ENCODE assay signal across 8 cellular contexts in the genomic region with DNA sequence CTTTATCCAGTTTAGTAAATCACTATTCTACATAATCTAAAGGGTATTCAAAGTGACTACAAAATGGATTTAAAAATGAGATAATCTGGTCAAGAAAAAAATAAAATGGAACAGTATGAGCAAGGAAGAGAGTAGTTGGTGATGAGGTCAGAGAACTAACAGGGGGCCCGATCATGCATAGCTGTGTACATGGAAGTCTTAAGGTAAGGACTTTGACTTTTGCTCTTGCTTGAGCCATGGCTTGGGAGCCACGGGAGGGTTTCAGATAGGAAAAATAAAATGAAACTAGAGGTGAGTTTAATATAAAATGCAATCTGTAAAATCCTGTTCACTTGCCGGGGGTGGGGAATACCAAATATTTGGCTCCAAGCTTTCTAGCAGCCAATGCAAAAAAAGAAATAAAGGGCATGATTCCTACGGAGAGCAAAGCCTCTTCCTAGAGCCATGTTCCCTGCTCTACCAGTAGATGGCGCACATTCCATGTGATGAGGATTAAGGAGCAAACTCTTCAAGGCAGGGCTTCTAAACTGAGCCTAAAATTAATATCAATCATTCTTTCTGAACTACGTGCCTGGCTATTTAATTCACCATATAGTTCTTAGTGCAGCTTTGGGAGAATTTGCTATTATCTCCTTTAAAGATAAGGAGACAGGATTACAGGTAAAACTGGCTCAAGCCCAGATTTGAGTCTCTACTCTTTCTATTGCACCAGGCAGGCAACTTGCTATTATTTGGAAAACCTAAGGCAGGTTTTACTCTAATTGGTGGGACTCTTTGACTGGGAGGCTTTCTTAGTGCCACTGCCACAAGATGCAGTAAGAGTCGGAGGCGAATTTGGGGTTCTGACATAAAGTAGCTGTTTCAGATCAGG. TPM values are rescaled to one million over a fixed set of nuclear protein-coding genes. Genes with fewer than 3 reads are reported as not detected.
A peak's percentile ranks its signal among the peaks of the same experiment; 100 is the strongest.
DNase-seq lines count a peak whose midpoint lies in the region; ATAC-seq and TF ChIP-seq lines count a peak whose summit lies in the region.

No MANE protein-coding gene starts in this region.

- H3K27ac Mint-ChIP-seq in nephron = no peak overlapping the region

- H3K4me3 ChIP-seq in epithelial cell of proximal tubule (ENCODE audit: low read depth, low read length) = no peak overlapping the region

- TF ChIP-seq CTCF in epithelial cell of proximal tubule (conservative IDR thresholded peaks at IDR 0.05; ENCODE audit: low read depth, low read length) = peak; percentile 83
- TF ChIP-seq CTCF in nephron (IDR thresholded peaks at IDR 0.05; ENCODE audit: unreplicated experiment in 3 of 3) = peak; percentile 70 to 72 (median 71)

- no peaks in the 10 kb centered on the region for H3K36me3 Mint-ChIP-seq in nephron (ENCODE audit: low read depth)

- no peaks in the 10 kb centered on the region for H3K27me3 Mint-ChIP-seq in nephron (ENCODE audit: low read depth)

- no peaks in the 10 kb centered on the region for H3K9me3 Mint-ChIP-seq in nephron

- peaks cover 10% of the 10 kb centered on the region for H3K4me1 Mint-ChIP-seq in nephron

- DNase-seq in activated gamma-delta T cell treated with Interleukin-2 at 50 U/mL for 16 hours (peak; percentile 52), activated gamma-delta T cell (lab: John Stamatoyannopoulos, UW) (no peak), NCI-H446 (lab: John Stamatoyannopoulos, UW) (peak; percentile 12 to 67), epithelial cell of proximal tubule (ENCODE audit: low read depth) (no peak)
- DNase-seq in activated CD4-positive, alpha-beta T cell treated with anti-CD3 and anti-CD28 coated beads for 4 hours = peak; percentile 33 to 54

- no peak overlapping the region for H3K4me3 Mint-ChIP-seq in nephron

- peak; percentile 61 for ATAC-seq in HG02678 (IDR thresholded peaks at IDR 0.05; ENCODE audit: unreplicated experiment)
- no peak for ATAC-seq in HG02973 (IDR thresholded peaks at IDR 0.05; ENCODE audit: unreplicated experiment)

RNA-seq across cellular contexts. Expression of gene CLCN5, which starts 6.8 kb away (rescaled TPM):
- 3.3 and 5.6 TPM in 2 replicates for total RNA-seq in epithelial cell of proximal tubule

RNA-seq across cellular contexts. Expression of gene USP27X, which starts 36.3 kb away (rescaled TPM):
- 1.8 and 2.7 TPM in 2 replicates for total RNA-seq in epithelial cell of proximal tubule

Comparison
In these comparisons a context has a peak if more than half of its experiments do, and no peak if none do; other contexts are left out.
1. DNase-seq: peak in activated gamma-delta T cell treated with Interleukin-2 at 50 U/mL for 16 hours (single experiment), NCI-H446 (2 of 2) and activated CD4-positive, alpha-beta T cell treated with anti-CD3 and anti-CD28 coated beads for 4 hours (2 of 2); none in activated gamma-delta T cell (single experiment) and epithelial cell of proximal tubule (single experiment).